In genomic region chr1:210291088-210291487, GRCh38 we compare ENCODE assay signal across 29 cellular contexts. TPM values are rescaled to one million over a fixed set of nuclear protein-coding genes. Genes with fewer than 3 reads are reported as not detected.
DNase-seq lines count a peak whose midpoint lies in the region; ATAC-seq and TF ChIP-seq lines count a peak whose summit lies in the region.
"Had no signal": no experiment of that assay in that cellular context is flagged by ENCODE, and none has a peak within 500 bp of the region (broad histone marks: within the 10 kb centered on the region; RNA-seq: fewer than 3 reads in every experiment).

No MANE protein-coding gene starts in this region.

- no peaks in the 10 kb centered on the region for H3K9me2 ChIP-seq in GM23338 (ENCODE audit: insufficient read depth)

- no peak overlapping the region for H3K4me3 Mint-ChIP-seq in GM23338
- no peak overlapping the region for H3K4me3 Mint-ChIP-seq in CD4-positive, alpha-beta T cell
- H3K4me3 Mint-ChIP-seq: activated naive CD8-positive, alpha-beta T cell treated with anti-CD3 and anti-CD28 coated beads for 36 hours; H9; memory B cell; stimulated activated naive CD8-positive, alpha-beta T cell treated with anti-CD3 and anti-CD28 coated beads, Interleukin-15, Interleukin-2, amounts not matched to agents 100 ng/mL and 50 ng/mL, for 24 hours had no signal

- H3K27me3 ChIP-seq in GM23338 (ENCODE audit: insufficient read depth) (peaks cover 31% of the 10 kb centered on the region), ascending aorta (no peaks in the 10 kb centered on the region), muscle layer of colon (ENCODE audit: control insufficient read depth in 1 of 2, insufficient read depth in 2 of 2, low read length in 2 of 2) (no peaks in the 10 kb centered on the region), sigmoid colon (no peaks in the 10 kb centered on the region)
- H3K27me3 ChIP-seq in CD4-positive, alpha-beta T cell (ENCODE audit: control insufficient read depth, insufficient read depth, low read length) = peaks cover 48% of the 10 kb centered on the region
- H3K27me3 ChIP-seq: pancreas, thyroid gland had no signal

- H3K27ac ChIP-seq in GM23338 (ENCODE audit: low read depth) (no peak overlapping the region), ascending aorta (peak overlapping the region; percentile 88 to 93), muscle layer of colon (ENCODE audit: low read depth, low read length) (peak overlapping the region; percentile 77), sigmoid colon (peak overlapping the region in 3 of 4 donors; percentile 78 to 91 (median 84))
- no peak overlapping the region for H3K27ac ChIP-seq in CD4-positive, alpha-beta T cell (ENCODE audit: low read depth, low read length)
- H3K27ac ChIP-seq: pancreas had no signal

- peaks cover 35% of the 10 kb centered on the region for H3K4me1 Mint-ChIP-seq in GM23338
- no peaks in the 10 kb centered on the region for H3K4me1 Mint-ChIP-seq in CD4-positive, alpha-beta T cell (ENCODE audit: low read depth)

- DNase-seq in GM23338 (ENCODE audit: low spot score) = no peak
- no peak for DNase-seq in ascending aorta (ENCODE audit: low spot score in 2 of 2)
- no peak for DNase-seq in sigmoid colon
- DNase-seq in nucleus accumbens (lab: John Stamatoyannopoulos, UW) = no peak
- DNase-seq in lower leg skin (ENCODE audit: low spot score in 2 of 2) = no peak
- DNase-seq in SIG-M5 (lab: John Stamatoyannopoulos, UW) = no peak
- DNase-seq in CD4-positive, alpha-beta T cell = no peak
- DNase-seq: activated CD4-positive, alpha-beta T cell treated with anti-CD3 and anti-CD28 coated beads for 4 hours; activated effector memory CD4-positive, alpha-beta T cell treated with anti-CD3 and anti-CD28 coated beads, Interleukin-2, amount 50 U/mL, for 16 hours; activated naive CD8-positive, alpha-beta T cell treated with anti-CD3 and anti-CD28 coated beads for 36 hours; activated T-cell treated with anti-CD3 and anti-CD28 coated beads, Interleukin-2, amount 50 U/mL, for 1 hour; cortex of kidney; effector memory CD4-positive, alpha-beta T cell; erythroblast; glutamatergic neuron; H9; KG1; NCI-H1105; NCI-H187 treated with DMSO at 0.1 percent for 48 hours; NCI-H526 treated with DMSO at 0.1 percent for 48 hours; NK-92 treated with Interleukin-12 subunit alpha and Interleukin-12 subunit beta, amount 100 ng/mL, for 24 hours; pancreas; stimulated activated CD4-positive, alpha-beta T cell treated with anti-CD3 and anti-CD28 coated beads, Interleukin-2, amount 100 ng/mL, for 24 hours; stimulated activated CD8-positive, alpha-beta memory T cell treated with anti-CD3 and anti-CD28 coated beads, Interleukin-4, amount 100 ng/mL, for 48 hours; thyroid gland had no signal

- no peaks in the 10 kb centered on the region for H3K36me3 Mint-ChIP-seq in GM23338 (ENCODE audit: low read depth)
- no peaks in the 10 kb centered on the region for H3K36me3 Mint-ChIP-seq in CD4-positive, alpha-beta T cell (ENCODE audit: low read depth)
- H3K36me3 Mint-ChIP-seq: activated naive CD8-positive, alpha-beta T cell treated with anti-CD3 and anti-CD28 coated beads for 36 hours; memory B cell had no signal

- H3K27ac Mint-ChIP-seq in GM23338 = no peak overlapping the region
- no peak overlapping the region for H3K27ac Mint-ChIP-seq in CD4-positive, alpha-beta T cell
- H3K27ac Mint-ChIP-seq: activated naive CD8-positive, alpha-beta T cell treated with anti-CD3 and anti-CD28 coated beads for 36 hours; H9; memory B cell; stimulated activated naive CD8-positive, alpha-beta T cell treated with anti-CD3 and anti-CD28 coated beads, Interleukin-15, Interleukin-2, amounts not matched to agents 100 ng/mL and 50 ng/mL, for 24 hours had no signal

- no peaks in the 10 kb centered on the region for H3F3A ChIP-seq in GM23338 (replicated peaks; ENCODE audit: low read depth)

- TF ChIP-seq EP300 in sigmoid colon (IDR thresholded peaks at IDR 0.05) = no peak

- H3K36me3 ChIP-seq in GM23338 (ENCODE audit: insufficient read depth) (no peaks in the 10 kb centered on the region), ascending aorta (no peaks in the 10 kb centered on the region), muscle layer of colon (ENCODE audit: insufficient read depth, low read length) (no peaks in the 10 kb centered on the region), sigmoid colon (no peaks in the 10 kb centered on the region)
- H3K36me3 ChIP-seq: pancreas, thyroid gland had no signal

- H3K27me3 Mint-ChIP-seq in GM23338 (ENCODE audit: insufficient read depth, low read depth, poor library complexity) = peaks cover 18% of the 10 kb centered on the region
- H3K27me3 Mint-ChIP-seq in CD4-positive, alpha-beta T cell = peaks cover 73% of the 10 kb centered on the region

- CTCF ChIA-PET in CD4-positive, alpha-beta T cell (lab: Charles Lee) = no interaction called here

- no peaks in the 10 kb centered on the region for H3K9me3 Mint-ChIP-seq in GM23338
- H3K9me3 Mint-ChIP-seq in CD4-positive, alpha-beta T cell = no peaks in the 10 kb centered on the region
- H3K9me3 Mint-ChIP-seq: activated naive CD8-positive, alpha-beta T cell treated with anti-CD3 and anti-CD28 coated beads for 36 hours; H9; memory B cell; stimulated activated naive CD8-positive, alpha-beta T cell treated with anti-CD3 and anti-CD28 coated beads, Interleukin-15, Interleukin-2, amounts not matched to agents 100 ng/mL and 50 ng/mL, for 24 hours had no signal

- ATAC-seq in GM23338 = no peak
- no peak for ATAC-seq in CD4-positive, alpha-beta T cell (ENCODE audit: poor library complexity)
- ATAC-seq: pancreas had no signal

- no peak overlapping the region for H3K9ac ChIP-seq in muscle layer of colon (ENCODE audit: low read length)

- peaks cover 24% of the 10 kb centered on the region for H3K4me1 ChIP-seq in GM23338 (ENCODE audit: insufficient read depth)
- peaks cover 14 to 31% of the 10 kb centered on the region in 2 donors for H3K4me1 ChIP-seq in ascending aorta
- peaks cover 39% of the 10 kb centered on the region for H3K4me1 ChIP-seq in muscle layer of colon (ENCODE audit: insufficient read depth, low read length)
- peaks cover 0 to 50% (median 45%) of the 10 kb centered on the region in 4 donors for H3K4me1 ChIP-seq in sigmoid colon

- H4K20me1 ChIP-seq in GM23338 (replicated peaks; ENCODE audit: insufficient read depth) = no peaks in the 10 kb centered on the region

- H3K4me3 ChIP-seq in GM23338 (no peak overlapping the region), ascending aorta (no peak overlapping the region), muscle layer of colon (ENCODE audit: low read depth in 1 of 2, low read length in 2 of 2) (no peak overlapping the region), sigmoid colon (no peak overlapping the region), lower leg skin (ENCODE audit: low read depth, poor library complexity, severe bottlenecking) (no peak overlapping the region)
- H3K4me3 ChIP-seq: pancreas, thyroid gland had no signal

- H3K79me2 ChIP-seq in GM23338 (replicated peaks; ENCODE audit: insufficient read depth) = no peaks in the 10 kb centered on the region

- peak overlapping the region; percentile 90; the same call in 1 of the 2 replicates for H3K4me2 ChIP-seq in GM23338

- 57 to 68% methylated on average over 5 of the region's 5 CpGs for WGBS in sigmoid colon, 2 donors
- WGBS in lower leg skin, 2 donors = 44 to 60% methylated on average over 5 of the region's 5 CpGs

- POLR2A ChIA-PET in CD4-positive, alpha-beta T cell (lab: Charles Lee) = no interaction called here

- intact Hi-C loops in ascending aorta (cut with DNase I) = no loop called here
- intact Hi-C loops in sigmoid colon (cut with DNase I) = no loop called here
- intact Hi-C loops in lower leg skin (cut with DNase I; ENCODE audit: low total_unique reads) = no loop called here
- intact Hi-C loops in CD4-positive, alpha-beta T cell (cut with DNase I, micrococcal nuclease) = no loop called here

- no peak for TF ChIP-seq POLR2A in sigmoid colon (IDR thresholded peaks at IDR 0.05)
- no peak for TF ChIP-seq POLR2A in lower leg skin (IDR thresholded peaks at IDR 0.05)

- TF ChIP-seq CTCF in GM23338 (conservative IDR thresholded peaks at IDR 0.05; ENCODE audit: low read depth in 2 of 2) (no peak), ascending aorta (IDR thresholded peaks at IDR 0.05) (no peak), sigmoid colon (IDR thresholded peaks at IDR 0.05) (no peak), lower leg skin (IDR thresholded peaks at IDR 0.05) (no peak)
- no peak for TF ChIP-seq CTCF in CD4-positive, alpha-beta T cell (IDR thresholded peaks at IDR 0.05)

- H3K9me3 ChIP-seq in ascending aorta (no peaks in the 10 kb centered on the region), muscle layer of colon (ENCODE audit: low read length) (no peaks in the 10 kb centered on the region), sigmoid colon (no peaks in the 10 kb centered on the region)
- no peaks in the 10 kb centered on the region for H3K9me3 ChIP-seq in CD4-positive, alpha-beta T cell (ENCODE audit: control insufficient read depth, low read length)
- H3K9me3 ChIP-seq: pancreas, thyroid gland had no signal

- H2AFZ ChIP-seq in GM23338 = no peak overlapping the region

RNA-seq across cellular contexts. Expression of gene HHAT, which starts 37.6 kb away (rescaled TPM):
- 0.54 and 0.66 TPM in 2 replicates for total RNA-seq in GM23338 (2014; rRNA removed; shearing (Covaris generic))
- polyA plus RNA-seq in GM23338 (2016; fragmentation: Nextera tagmentation; extraction: Ambion mirVana) (0.11 and 0.17 TPM in 2 replicates), sigmoid colon (1 to 10 TPM in 2 of 3 donors, under 1 TPM in 1; 0.46 to 2.1 (median 1.8) TPM)
- total RNA-seq in ascending aorta (1.2 TPM), sigmoid colon (1 to 10 TPM; 2.0 to 6.4 (median 3.6) TPM), lower leg skin (1 to 10 TPM; 4.6 to 8.8 (median 6.7) TPM)
- total RNA-seq in CD4-positive, alpha-beta T cell = 1 to 10 TPM; 3.1 to 3.3 TPM

RNA-seq across cellular contexts. Expression of gene SERTAD4, which starts 58.5 kb away (rescaled TPM):
- 1.0 and 1.6 TPM in 2 replicates for total RNA-seq in GM23338 (2014; rRNA removed; shearing (Covaris generic))
- polyA plus RNA-seq in GM23338 (2016; fragmentation: Nextera tagmentation; extraction: Ambion mirVana) (1.3 and 1.4 TPM in 2 replicates), sigmoid colon (1 to 10 TPM in 2 of 3 donors, under 1 TPM in 1; 0.60 to 1.9 (median 1.4) TPM)
- total RNA-seq in ascending aorta (4.0 TPM), sigmoid colon (10 to 100 TPM in 2 of 4 donors, 1 to 10 TPM in 2; 4.3 to 23.5 (median 12.1) TPM), lower leg skin (10 to 100 TPM in 3 of 4 donors, 1 to 10 TPM in 1; 9.6 to 18.1 (median 14.9) TPM)
- not detected for total RNA-seq in CD4-positive, alpha-beta T cell
- total RNA-seq: activated CD8-positive, alpha-beta memory T cell treated with anti-CD3 and anti-CD28 coated beads for 36 hours; activated naive CD8-positive, alpha-beta T cell treated with anti-CD3 and anti-CD28 coated beads for 36 hours had no signal

Comparison
In these comparisons a context has a peak if more than half of its experiments do, and no peak if none do; other contexts are left out.
1. H3K27ac ChIP-seq: peak in ascending aorta (2 of 2), muscle layer of colon (single experiment) and sigmoid colon (3 of 4); none in GM23338 (single experiment) and CD4-positive, alpha-beta T cell (single experiment).